In the genomic region with DNA sequence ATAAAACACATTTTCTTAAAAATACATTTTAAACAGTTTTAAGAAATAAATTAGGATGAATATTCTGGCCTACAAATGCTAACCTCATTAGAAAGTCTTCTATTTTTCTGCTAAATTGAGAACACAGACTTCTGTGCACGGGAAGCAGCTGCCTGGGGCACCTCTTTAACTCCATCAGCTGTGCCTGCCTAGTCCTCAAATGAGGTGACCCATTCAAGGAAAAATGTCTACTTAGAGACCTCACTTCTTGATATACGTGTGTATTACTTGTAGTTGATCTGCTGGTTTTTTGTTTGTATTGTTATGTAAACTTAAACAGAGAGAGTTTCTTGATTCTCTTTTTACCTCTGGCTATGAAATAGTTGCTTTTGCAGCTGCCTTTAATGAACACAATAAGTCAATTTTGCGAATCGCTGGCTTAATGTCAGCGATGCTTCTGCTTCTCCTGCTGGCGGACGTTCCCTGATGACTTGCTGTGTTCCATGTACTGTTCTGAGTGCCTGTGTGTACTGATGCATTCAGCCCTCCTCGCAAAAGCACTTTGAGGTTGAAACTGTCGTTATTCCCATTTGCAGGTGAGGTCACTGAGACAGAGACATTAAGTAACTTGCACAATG, we compare ENCODE assay signal across 12 cellular contexts.
A peak's percentile ranks its signal among the peaks of the same experiment; 100 is the strongest.
DNase-seq lines count a peak whose midpoint lies in the region; ATAC-seq and TF ChIP-seq lines count a peak whose summit lies in the region.
"Had no signal": no experiment of that assay in that cellular context is flagged by ENCODE, and none has a peak within 500 bp of the region (broad histone marks: within the 10 kb centered on the region; RNA-seq: fewer than 3 reads in every experiment).

No MANE protein-coding gene starts in this region.

- peak; percentile 43 for DNase-seq in NCI-H1105 treated with DMSO at 0.1 percent for 48 hours (lab: John Stamatoyannopoulos, UW)
- DNase-seq in NCI-H1105 (lab: John Stamatoyannopoulos, UW), result no peak
- DNase-seq in hypothalamus (lab: John Stamatoyannopoulos, UW), result peak in 31 of 51 donors; percentile 12 to 77 (median 46)
- DNase-seq in stimulated activated naive CD4-positive, alpha-beta T cell treated with Interleukin-2 at 50 U/mL for 16 hours (lab: John Stamatoyannopoulos, UW), result no peak
- no peak for DNase-seq in ecto neural progenitor cell (ENCODE audit: low spot score)
- DNase-seq: activated CD4-positive, alpha-beta T cell treated with anti-CD3 and anti-CD28 coated beads for 36 hours; activated naive CD4-positive, alpha-beta T cell treated with anti-CD3 and anti-CD28 coated beads, Interleukin-2, amount 10 ng/mL, durations not matched to agents 7 days and 5 days; immature natural killer cell had no signal

- no peak for ATAC-seq in SK-N-SH treated with all-trans-retinoic acid at 6 μM for 48 hours
- no peak for ATAC-seq in GM21381 (IDR thresholded peaks at IDR 0.05; ENCODE audit: unreplicated experiment)
- ATAC-seq: activated CD4-positive, alpha-beta T cell treated with anti-CD3 and anti-CD28 coated beads for 36 hours had no signal

- H3K27ac ChIP-seq in temporal lobe (ENCODE audit: low read depth, low read length), result peak overlapping the region; percentile 83
- H3K27ac ChIP-seq: SJCRH30 had no signal

TF ChIP-seq in SK-N-SH treated with all-trans-retinoic acid at 6 μM for 48 hours, 23 proteins besides CTCF, POLR2A, EP300 and RAD21:
- TF ChIP-seq ZNF70 (CRISPR knock-in tag; IDR thresholded peaks at IDR 0.05), result peak; percentile 78
- TF ChIP-seq, protein P1, sequence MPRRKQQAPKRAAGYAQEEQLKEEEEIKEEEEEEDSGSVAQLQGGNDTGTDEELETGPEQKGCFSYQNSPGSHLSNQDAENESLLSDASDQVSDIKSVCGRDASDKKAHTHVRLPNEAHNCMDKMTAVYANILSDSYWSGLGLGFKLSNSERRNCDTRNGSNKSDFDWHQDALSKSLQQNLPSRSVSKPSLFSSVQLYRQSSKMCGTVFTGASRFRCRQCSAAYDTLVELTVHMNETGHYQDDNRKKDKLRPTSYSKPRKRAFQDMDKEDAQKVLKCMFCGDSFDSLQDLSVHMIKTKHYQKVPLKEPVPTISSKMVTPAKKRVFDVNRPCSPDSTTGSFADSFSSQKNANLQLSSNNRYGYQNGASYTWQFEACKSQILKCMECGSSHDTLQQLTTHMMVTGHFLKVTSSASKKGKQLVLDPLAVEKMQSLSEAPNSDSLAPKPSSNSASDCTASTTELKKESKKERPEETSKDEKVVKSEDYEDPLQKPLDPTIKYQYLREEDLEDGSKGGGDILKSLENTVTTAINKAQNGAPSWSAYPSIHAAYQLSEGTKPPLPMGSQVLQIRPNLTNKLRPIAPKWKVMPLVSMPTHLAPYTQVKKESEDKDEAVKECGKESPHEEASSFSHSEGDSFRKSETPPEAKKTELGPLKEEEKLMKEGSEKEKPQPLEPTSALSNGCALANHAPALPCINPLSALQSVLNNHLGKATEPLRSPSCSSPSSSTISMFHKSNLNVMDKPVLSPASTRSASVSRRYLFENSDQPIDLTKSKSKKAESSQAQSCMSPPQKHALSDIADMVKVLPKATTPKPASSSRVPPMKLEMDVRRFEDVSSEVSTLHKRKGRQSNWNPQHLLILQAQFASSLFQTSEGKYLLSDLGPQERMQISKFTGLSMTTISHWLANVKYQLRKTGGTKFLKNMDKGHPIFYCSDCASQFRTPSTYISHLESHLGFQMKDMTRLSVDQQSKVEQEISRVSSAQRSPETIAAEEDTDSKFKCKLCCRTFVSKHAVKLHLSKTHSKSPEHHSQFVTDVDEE (CRISPR knock-in tag; IDR thresholded peaks at IDR 0.05), result no peak

Comparison
In these comparisons a context has a peak if more than half of its experiments do, and no peak if none do; other contexts are left out.
1. DNase-seq: peak in NCI-H1105 treated with DMSO at 0.1 percent for 48 hours (single experiment) and hypothalamus (31 of 51); none in NCI-H1105 (single experiment), stimulated activated naive CD4-positive, alpha-beta T cell treated with Interleukin-2 at 50 U/mL for 16 hours (single experiment) and ecto neural progenitor cell (single experiment).